In genomic region chr3:48428088-48428862, GRCh38 we compare ENCODE assay signal across 9 cellular contexts. TPM values are rescaled to one million over a fixed set of nuclear protein-coding genes. Genes with fewer than 3 reads are reported as not detected.
DNase-seq lines count a peak whose midpoint lies in the region; ATAC-seq, FAIRE-seq and TF ChIP-seq lines count a peak whose summit lies in the region.
"Had no signal": no experiment of that assay in that cellular context is flagged by ENCODE, and none has a peak within 500 bp of the region (broad histone marks: within the 10 kb centered on the region; RNA-seq: fewer than 3 reads in every experiment).

No MANE protein-coding gene starts in this region.

- ATAC-seq in lower lobe of right lung, result peak; percentile 6 to 61
- ATAC-seq in GM21825 (IDR thresholded peaks at IDR 0.05; ENCODE audit: unreplicated experiment), result no peak

- H3K27ac ChIP-seq in HL-60 (replicated peaks) (no peak overlapping the region), breast epithelium (peak overlapping the region; percentile 96), lower lobe of right lung (peak overlapping the region; percentile 89)

- no peak for DNase-seq in AG09309 (ENCODE audit: low read depth)
- DNase-seq in HL-60 (ENCODE audit: low read depth in 1 of 2, low spot score in 1 of 2), result no peak
- no peak for DNase-seq in breast epithelium (ENCODE audit: low spot score in 2 of 2)
- peak; percentile 53 for DNase-seq in lower lobe of right lung
- peak; percentile 71 for DNase-seq in ureter (ENCODE audit: low spot score)
- no peak for DNase-seq in middle frontal gyrus (ENCODE audit: extremely low spot score, low spot score)
- DNase-seq in GM12891 (ENCODE audit: insufficient read length, low spot score), result no peak

- H3K36me3 ChIP-seq in breast epithelium (no peaks in the 10 kb centered on the region), lower lobe of right lung (peaks cover 18% of the 10 kb centered on the region)

- peaks cover 2% of the 10 kb centered on the region for H3K27me3 ChIP-seq in HL-60 (ENCODE audit: insufficient read depth, poor library complexity, severe bottlenecking)
- H3K27me3 ChIP-seq in breast epithelium, result no peaks in the 10 kb centered on the region
- H3K27me3 ChIP-seq in lower lobe of right lung (ENCODE audit: low read depth), result peaks cover 4% of the 10 kb centered on the region

- no peak for FAIRE-seq in GM12891 (lab: Jason Lieb, UNC)

- H3K4me1 ChIP-seq in breast epithelium (peaks cover 12 to 42% of the 10 kb centered on the region in 2 donors), lower lobe of right lung (peaks cover 51% of the 10 kb centered on the region)

- TF ChIP-seq POLR2A in breast epithelium (IDR thresholded peaks at IDR 0.05) (no peak), GM12891 (IDR thresholded peaks at IDR 0.05; ENCODE audit: low read depth, low read length) (no peak)

- TF ChIP-seq CTCF in AG09309 (IDR thresholded peaks at IDR 0.05; ENCODE audit: control insufficient read depth, insufficient read depth, low read depth, low read length, missing control alignments), result no peak
- no peak for TF ChIP-seq CTCF in HL-60 (IDR thresholded peaks at IDR 0.05; ENCODE audit: insufficient read depth, low read length)
- TF ChIP-seq CTCF in breast epithelium (IDR thresholded peaks at IDR 0.05), result no peak
- TF ChIP-seq CTCF in lower lobe of right lung (IDR thresholded peaks at IDR 0.05), result no peak

- H3K9me3 ChIP-seq in breast epithelium (no peaks in the 10 kb centered on the region), lower lobe of right lung (no peaks in the 10 kb centered on the region)

- intact Hi-C loops in breast epithelium (cut with DNase I; ENCODE audit: low total_unique reads) (no loop called here), lower lobe of right lung (cut with DNase I) (no loop called here)

- peak overlapping the region; percentile 58 for H3K4me3 ChIP-seq in AG09309 (ENCODE audit: control insufficient read depth, low read depth, low read length)
- peak overlapping the region; percentile 48 for H3K4me3 ChIP-seq in HL-60 (replicated peaks; ENCODE audit: insufficient read depth, low read length)
- H3K4me3 ChIP-seq in breast epithelium, result peak overlapping the region; percentile 73 to 95 (median 88)
- peak overlapping the region; percentile 86 for H3K4me3 ChIP-seq in lower lobe of right lung

TF ChIP-seq in GM12891, 5 proteins besides CTCF, POLR2A, EP300 and RAD21:
- TF ChIP-seq POLR2AphosphoS5 (IDR thresholded peaks at IDR 0.05; ENCODE audit: low read depth, low read length) (no peak), PAX5 (IDR thresholded peaks at IDR 0.05; ENCODE audit: insufficient read depth, low read length, severe bottlenecking) (no peak), POU2F2 (IDR thresholded peaks at IDR 0.05; ENCODE audit: low read depth, low read length) (no peak), TAF1 (IDR thresholded peaks at IDR 0.05; ENCODE audit: low read depth, low read length) (no peak), SPI1 (IDR thresholded peaks at IDR 0.05; ENCODE audit: low read depth, low read length) (no peak)

RNA-seq across cellular contexts. Expression of gene PLXNB1, which starts 1.6 kb away (rescaled TPM):
- total RNA-seq in breast epithelium (100 to 1,000 TPM in 2 of 3 donors, 10 to 100 TPM in 1; 60.2 to 182 (median 148) TPM), lower lobe of right lung (94.3 TPM), ureter (259 TPM)
- polyA plus RNA-seq in GM12891 (2012; ENCODE audit: low read depth, missing spikeins), result 9.8 TPM

RNA-seq across cellular contexts. Expression of gene CCDC51, which starts 11.6 kb away (rescaled TPM):
- total RNA-seq in breast epithelium, result 10 to 100 TPM; 12.5 to 14.7 (median 13.9) TPM
- 8.6 TPM for total RNA-seq in lower lobe of right lung
- 10.4 TPM for total RNA-seq in ureter
- polyA plus RNA-seq in GM12891 (2012; ENCODE audit: low read depth, missing spikeins), result 15.6 TPM

RNA-seq across cellular contexts. Expression of gene TMA7, which starts 11.8 kb away (rescaled TPM):
- total RNA-seq in breast epithelium (100 to 1,000 TPM; 270 to 343 (median 333) TPM), lower lobe of right lung (153 TPM), ureter (237 TPM)
- polyA plus RNA-seq in GM12891 (2012; ENCODE audit: low read depth, missing spikeins), result 678 TPM

RNA-seq across cellular contexts. Expression of gene ATRIP, which starts 18.3 kb away (rescaled TPM):
- total RNA-seq in breast epithelium, result 1 to 10 TPM; 8.2 to 8.6 (median 8.2) TPM
- total RNA-seq in lower lobe of right lung, result 5.9 TPM
- total RNA-seq in ureter, result 9.6 TPM
- 6.0 TPM for polyA plus RNA-seq in GM12891 (2012; ENCODE audit: low read depth, missing spikeins)

RNA-seq across cellular contexts. Expression of gene FBXW12, which starts 56.3 kb away (rescaled TPM):
- total RNA-seq in breast epithelium, result under 1 TPM in 2 of 3 donors, not detected in 1; 0.32 to 0.66 TPM
- not detected for total RNA-seq in lower lobe of right lung
- total RNA-seq in ureter, result 0.23 TPM
- not detected for polyA plus RNA-seq in GM12891 (2012; ENCODE audit: low read depth, missing spikeins)
- total RNA-seq: lung microvascular endothelial cell had no signal

Comparison
In these comparisons a context has a peak if more than half of its experiments do, and no peak if none do; other contexts are left out.
1. DNase-seq: peak in lower lobe of right lung (single experiment) and ureter (single experiment); none in AG09309 (single experiment), HL-60 (0 of 2), breast epithelium (0 of 2), middle frontal gyrus (single experiment) and GM12891 (single experiment).
2. Peak in every context shown above with its lines, with median percentiles within 50 percentile points of each other: H3K4me3 ChIP-seq.